Comparison of ENCODE assay signal across 19 cellular contexts in the genomic region with DNA sequence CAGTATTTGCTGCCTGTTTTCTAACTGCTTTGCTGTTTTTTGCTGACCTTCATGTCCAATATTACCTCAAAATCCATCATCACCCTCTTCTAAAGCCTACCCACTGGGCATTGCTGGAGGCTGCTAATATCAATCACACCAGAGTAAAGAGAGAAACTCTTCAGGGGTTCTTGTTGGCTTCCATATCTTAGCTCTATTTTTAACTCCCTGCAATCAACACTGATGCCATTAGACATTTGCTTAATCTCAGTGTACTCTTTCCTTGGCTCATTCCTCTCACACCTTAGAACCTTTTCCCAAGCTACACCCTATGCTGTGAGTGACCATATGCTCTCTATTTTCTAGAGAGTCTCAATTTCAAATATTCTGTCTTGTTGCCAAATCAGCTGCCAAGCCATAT.
"Had no signal": no experiment of that assay in that cellular context is flagged by ENCODE, and none has a peak within 500 bp of the region (broad histone marks: within the 10 kb centered on the region; RNA-seq: fewer than 3 reads in every experiment).

No MANE protein-coding gene starts in this region.

- H3K36me3 ChIP-seq: ovary, sigmoid colon, upper lobe of right lung had no signal

- DNase-seq: activated CD4-positive, alpha-beta T cell treated with anti-CD3 and anti-CD28 coated beads, Interleukin-2, amount 50 U/mL, for 1 hour; activated CD4-positive, CD25-positive, alpha-beta regulatory T cell; activated CD8-positive, alpha-beta memory T cell treated with anti-CD3 and anti-CD28 coated beads for 24 hours; activated CD8-positive, alpha-beta memory T cell treated with anti-CD3 and anti-CD28 coated beads, Interleukin-2, amount 50 U/mL, for 48 hours; activated effector memory CD4-positive, alpha-beta T cell treated with Interleukin-2 at 50 U/mL for 16 hours; activated naive CD4-positive, alpha-beta T cell treated with anti-CD3 and anti-CD28 coated beads, Interleukin-2, amount 10 ng/mL, durations not matched to agents 7 days and 5 days; activated naive CD8-positive, alpha-beta T cell treated with anti-CD3 and anti-CD28 coated beads, Interleukin-2, amount 50 U/mL, for 24 hours; activated T-cell treated with anti-CD3 and anti-CD28 coated beads, Interleukin-2, amount 50 U/mL, for 48 hours; anterior cingulate cortex; effector CD4-positive, alpha-beta T cell; mesenchymal stem cell; naive thymus-derived CD4-positive, alpha-beta T cell; ovary; sigmoid colon; stimulated activated CD4-positive, alpha-beta T cell treated with anti-CD3 and anti-CD28 coated beads, Interleukin-4, amount 100 ng/mL, for 24 hours; T1000; testis; upper lobe of right lung had no signal

- H3K27ac ChIP-seq: ovary, sigmoid colon, testis, upper lobe of right lung had no signal

- H3K9me3 ChIP-seq: ovary, sigmoid colon, testis, upper lobe of right lung had no signal

- H3K27me3 ChIP-seq: ovary, sigmoid colon, testis, upper lobe of right lung had no signal

- H3K4me3 ChIP-seq: ovary, sigmoid colon, testis, upper lobe of right lung had no signal

- H3K4me1 ChIP-seq: testis, upper lobe of right lung had no signal

- ATAC-seq: activated naive CD8-positive, alpha-beta T cell treated with anti-CD3 and anti-CD28 coated beads, Interleukin-2, amount 50 U/mL, for 24 hours; naive thymus-derived CD4-positive, alpha-beta T cell; stimulated activated effector memory CD8-positive, alpha-beta T cell treated with anti-CD3 and anti-CD28 coated beads, Interleukin-12 subunit alpha, Interleukin-12 subunit beta, amount 100 ng/mL, for 72 hours; upper lobe of right lung had no signal
